ENCODE assay signal across 10 cellular contexts in genomic region chr10:102720775-102721301, GRCh38.
"Had no signal": no experiment of that assay in that cellular context is flagged by ENCODE, and none has a peak within 500 bp of the region (broad histone marks: within the 10 kb centered on the region; RNA-seq: fewer than 3 reads in every experiment).

No MANE protein-coding gene starts in this region.

- DNase-seq: activated CD4-positive, alpha-beta T cell treated with anti-CD3 and anti-CD28 coated beads, Interleukin-2, amount 50 U/mL, for 48 hours; activated naive CD4-positive, alpha-beta T cell treated with anti-CD3 and anti-CD28 coated beads, Interleukin-2, amount 50 U/mL, for 16 hours; dorsolateral prefrontal cortex; stimulated activated CD4-positive, alpha-beta T cell treated with anti-CD3 and anti-CD28 coated beads, Interleukin-4, amount 100 ng/mL, for 1 hour; stimulated activated naive CD4-positive, alpha-beta T cell; tibial artery had no signal

- H3K27me3 ChIP-seq: cardiac muscle cell, dorsolateral prefrontal cortex, tibial artery, vagina had no signal

- FAIRE-seq: islet of Langerhans had no signal

- H3K4me3 ChIP-seq: cardiac muscle cell, dorsolateral prefrontal cortex, tibial artery, vagina had no signal

- H3K27ac ChIP-seq: cardiac muscle cell, dorsolateral prefrontal cortex, tibial artery, vagina, VCaP had no signal

- H3K36me3 ChIP-seq: cardiac muscle cell, tibial artery, vagina had no signal

- H3K9me3 ChIP-seq: tibial artery, vagina had no signal
